9 cellular contexts compared by ENCODE assay signal in genomic region chr19:56120002-56120370, GRCh38. TPM values are rescaled to one million over a fixed set of nuclear protein-coding genes. Genes with fewer than 3 reads are reported as not detected.
DNase-seq lines count a peak whose midpoint lies in the region; ATAC-seq and TF ChIP-seq lines count a peak whose summit lies in the region.
"Had no signal": no experiment of that assay in that cellular context is flagged by ENCODE, and none has a peak within 500 bp of the region (broad histone marks: within the 10 kb centered on the region; RNA-seq: fewer than 3 reads in every experiment).

No MANE protein-coding gene starts in this region.

- H3K27ac ChIP-seq in SU-DHL-6 (ENCODE audit: low read depth, low read length) (peak overlapping the region; percentile 80), psoas muscle (peak overlapping the region; percentile 97)

- H3K36me3 ChIP-seq in SU-DHL-6 (ENCODE audit: low read length) = no peaks in the 10 kb centered on the region
- no peaks in the 10 kb centered on the region for H3K36me3 ChIP-seq in psoas muscle (ENCODE audit: insufficient read depth in 1 of 2, low read depth in 1 of 2)

- no peak for ATAC-seq in psoas muscle

- intact Hi-C loops in psoas muscle (cut with DNase I) = loop anchor here in 1 of 2 donors (2.0 kb wide), 1 partner anchor 21 kb away; the partner anchor contains the start of gene ZNF444

- peak overlapping the region; percentile 21 for H2AFZ ChIP-seq in SU-DHL-6 (ENCODE audit: low read depth, low read length, severe bottlenecking)

- WGBS in psoas muscle, 3 donors = 9 to 12% (median 10%) methylated on average over 7 to 8 of the region's 8 CpGs

- peaks cover 56% of the 10 kb centered on the region for H3K79me2 ChIP-seq in SU-DHL-6 (ENCODE audit: insufficient read depth, low read length)

- H3K9me3 ChIP-seq in SU-DHL-6 (ENCODE audit: insufficient read depth, low read length) = no peaks in the 10 kb centered on the region
- no peaks in the 10 kb centered on the region for H3K9me3 ChIP-seq in psoas muscle

- H3K27me3 ChIP-seq in SU-DHL-6 (ENCODE audit: low read length) = no peaks in the 10 kb centered on the region
- H3K27me3 ChIP-seq in psoas muscle (ENCODE audit: insufficient read depth in 3 of 3, low read length in 2 of 3) = no peaks in the 10 kb centered on the region

- H4K20me1 ChIP-seq in SU-DHL-6 (ENCODE audit: low read depth, low read length) = no peaks in the 10 kb centered on the region

- H3K4me3 ChIP-seq in GM08714 (ENCODE audit: low read length) (peak overlapping the region; percentile 72), SU-DHL-6 (ENCODE audit: insufficient read depth, low read length, poor library complexity, severe bottlenecking) (peak overlapping the region; percentile 72), fibroblast of mammary gland (ENCODE audit: control insufficient read depth, low read depth, low read length) (peak overlapping the region; percentile 65), psoas muscle (peak overlapping the region; percentile 90)

- H3K4me1 ChIP-seq in psoas muscle = peaks cover 40% of the 10 kb centered on the region

- H3K4me2 ChIP-seq in SU-DHL-6 (ENCODE audit: low read depth, low read length, poor library complexity, severe bottlenecking) = peak overlapping the region; percentile 76

- peak overlapping the region; percentile 85 for H3K9ac ChIP-seq in SU-DHL-6 (ENCODE audit: low read length)

- no peaks in the 10 kb centered on the region for H3K9me2 ChIP-seq in SU-DHL-6 (replicated peaks; ENCODE audit: insufficient read depth, low read length)

- TF ChIP-seq CTCF in SU-DHL-6 (IDR thresholded peaks at IDR 0.05; ENCODE audit: insufficient read depth, low read length, poor library complexity, severe bottlenecking) = no peak
- no peak for TF ChIP-seq CTCF in fibroblast of mammary gland (conservative IDR thresholded peaks at IDR 0.05; ENCODE audit: control insufficient read depth, insufficient read depth, low read depth, low read length)
- TF ChIP-seq CTCF in psoas muscle (IDR thresholded peaks at IDR 0.05) = no peak

- DNase-seq in fibroblast of mammary gland (ENCODE audit: low read depth) (no peak), psoas muscle (no peak), COLO668 (lab: John Stamatoyannopoulos, UW; ENCODE audit: unreplicated experiment) (no peak), NCI-H524 (lab: John Stamatoyannopoulos, UW) (no peak), ureter (ENCODE audit: low spot score) (no peak)
- DNase-seq in stimulated activated CD4-positive, alpha-beta T cell treated with anti-CD3 and anti-CD28 coated beads, Interleukin-4, amount 100 ng/mL, for 4 hours = no peak

- peaks cover 7% of the 10 kb centered on the region for H3F3A ChIP-seq in SU-DHL-6 (ENCODE audit: insufficient read depth)

RNA-seq across cellular contexts. Expression of gene ZNF787, which starts 1.1 kb away (rescaled TPM):
- total RNA-seq in psoas muscle = 10 to 100 TPM; 33.3 to 62.7 (median 54.2) TPM
- 10 to 100 TPM; 27.3 to 56.6 (median 49.1) TPM for polyA plus RNA-seq in psoas muscle
- total RNA-seq in ureter = 32.4 TPM

RNA-seq across cellular contexts. Expression of gene ZNF444, which starts 21.1 kb away (rescaled TPM):
- total RNA-seq in psoas muscle (10 to 100 TPM; 12.0 to 20.6 (median 16.6) TPM), ureter (25.8 TPM)
- 10 to 100 TPM; 14.1 to 22.4 (median 14.7) TPM for polyA plus RNA-seq in psoas muscle

RNA-seq across cellular contexts. Expression of gene GALP, which starts 55.8 kb away (rescaled TPM):
- total RNA-seq in psoas muscle (not detected), ureter (not detected)
- polyA plus RNA-seq in psoas muscle = not detected
- total RNA-seq: activated CD8-positive, alpha-beta memory T cell treated with anti-CD3 and anti-CD28 coated beads for 36 hours had no signal
